8 cellular contexts compared by ENCODE assay signal in the genomic region with DNA sequence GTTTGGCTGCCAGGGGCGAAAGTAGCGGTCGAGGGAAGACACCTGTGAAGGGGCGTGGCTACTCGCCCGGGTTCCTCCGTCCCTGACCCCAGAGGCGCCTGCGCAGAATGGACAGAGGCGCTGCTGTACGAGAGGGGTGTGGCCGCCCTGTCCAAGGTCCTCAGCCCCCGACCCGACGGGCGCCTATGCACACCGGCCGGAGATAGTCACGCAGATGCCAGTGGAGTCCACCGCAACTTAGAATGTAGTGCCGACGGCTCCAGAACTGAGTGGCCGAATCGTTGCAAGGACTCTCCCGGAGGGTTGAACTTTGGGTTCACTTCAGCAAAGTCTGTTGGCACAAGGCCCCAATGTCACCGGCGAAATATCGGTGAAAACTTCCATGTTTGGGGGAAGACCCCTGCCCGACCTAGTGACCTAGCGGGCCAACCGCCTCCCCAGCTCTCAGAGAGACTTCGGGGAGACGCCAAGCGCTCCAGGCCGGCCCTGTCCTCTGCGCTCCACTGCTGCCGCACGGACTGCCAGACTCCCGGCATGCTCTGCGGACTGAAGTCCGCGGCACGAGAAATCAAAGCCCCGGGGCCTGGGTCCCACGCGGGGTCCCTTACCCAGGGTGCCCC. TPM values are rescaled to one million over a fixed set of nuclear protein-coding genes. Genes with fewer than 3 reads are reported as not detected.
DNase-seq lines count a peak whose midpoint lies in the region; ATAC-seq, FAIRE-seq and TF ChIP-seq lines count a peak whose summit lies in the region.

No MANE protein-coding gene starts in this region.

- TF ChIP-seq CTCF in cardiac muscle cell (IDR thresholded peaks at IDR 0.05; ENCODE audit: low read depth, low read length) (no peak), pancreas (IDR thresholded peaks at IDR 0.05) (no peak), thyroid gland (IDR thresholded peaks at IDR 0.05) (no peak)

- ATAC-seq in activated naive CD4-positive, alpha-beta T cell treated with anti-CD3 and anti-CD28 coated beads, Interleukin-2, amount 50 U/mL, for 72 hours: peak; percentile 63 to 78
- peak; percentile 63 to 83 (median 80) for ATAC-seq in pancreas

- peak; percentile 95 for DNase-seq in DMS53 (lab: John Stamatoyannopoulos, UW)
- DNase-seq in GM23248: peak; percentile 64
- DNase-seq in Kasumi-1 (lab: John Stamatoyannopoulos, UW): peak; percentile 69 to 72
- DNase-seq in SHP77 treated with DMSO at 0.1 percent for 48 hours (lab: John Stamatoyannopoulos, UW): peak; percentile 93
- peak; percentile 78 to 91 for DNase-seq in activated naive CD4-positive, alpha-beta T cell treated with anti-CD3 and anti-CD28 coated beads, Interleukin-2, amount 50 U/mL, for 72 hours (ENCODE audit: low spot score in 2 of 2)
- DNase-seq in cardiac muscle cell (ENCODE audit: low read depth in 1 of 2, low spot score in 1 of 2): peak; percentile 60 to 95
- DNase-seq in pancreas: peak; percentile 77 to 95 (median 88)
- peak; percentile 97 for DNase-seq in thyroid gland

- H3K9me3 Mint-ChIP-seq in activated naive CD4-positive, alpha-beta T cell treated with anti-CD3 and anti-CD28 coated beads, Interleukin-2, amount 50 U/mL, for 72 hours: no peaks in the 10 kb centered on the region

- 0 out of 2 replicates have a peak overlapping the region, but pooled peaks have one; percentile 21 for H3K9ac ChIP-seq in GM23248

- H3K36me3 Mint-ChIP-seq in activated naive CD4-positive, alpha-beta T cell treated with anti-CD3 and anti-CD28 coated beads, Interleukin-2, amount 50 U/mL, for 72 hours: peaks cover 0 to 5% of the 10 kb centered on the region in 2 donors

- H3K4me1 ChIP-seq in GM23248 (ENCODE audit: insufficient read depth): peaks cover 13% of the 10 kb centered on the region
- H3K4me1 ChIP-seq in cardiac muscle cell (ENCODE audit: low read depth): no peaks in the 10 kb centered on the region
- H3K4me1 ChIP-seq in pancreas: peaks cover 0 to 6% (median 4%) of the 10 kb centered on the region in 3 donors
- peaks cover 0 to 12% of the 10 kb centered on the region in 2 donors for H3K4me1 ChIP-seq in thyroid gland

- WGBS in GM23248 (ENCODE audit: low coverage in 1 of 2, low lambda C conversion rate in 2 of 2, missing lambda C conversion rate in 2 of 2), 2 experiments: 4 to 6% methylated on average over 38 to 44 of the region's 46 CpGs
- 0% methylated on average over 45 to 46 of the region's 46 CpGs for WGBS in pancreas, 2 donors
- 0 to 1% methylated on average over 12 to 27 of the region's 46 CpGs for WGBS in thyroid gland, 2 donors

- peak overlapping the region; percentile 79 for H2AFZ ChIP-seq in GM23248

- peak in 1 of 2 donors; percentile 79 for TF ChIP-seq POLR2A in thyroid gland (IDR thresholded peaks at IDR 0.05)

- in situ Hi-C loops in GM23248 (cut with MboI): no loop called here

- peak overlapping the region; percentile 69 for H3K4me3 ChIP-seq in GM23248
- H3K4me3 ChIP-seq in cardiac muscle cell: peak overlapping the region; percentile 58
- peak overlapping the region; percentile 52 to 61 (median 56) for H3K4me3 ChIP-seq in pancreas
- peak overlapping the region; percentile 36 to 75 (median 59) for H3K4me3 ChIP-seq in thyroid gland (replicated peaks in 1 of 3)

- intact Hi-C loops in pancreas (cut with DNase I) (no loop called here), thyroid gland (cut with DNase I) (loop anchor here (5.0 to 10.0 kb wide), 2 partner anchors 53 to 124 kb away; a partner anchor contains a TSS)

- H4K20me1 ChIP-seq in GM23248 (ENCODE audit: insufficient read depth): no peaks in the 10 kb centered on the region

- no peaks in the 10 kb centered on the region for H3K9me3 ChIP-seq in GM23248 (ENCODE audit: low read depth)
- no peaks in the 10 kb centered on the region for H3K9me3 ChIP-seq in cardiac muscle cell (ENCODE audit: low read depth)
- H3K9me3 ChIP-seq in pancreas: no peaks in the 10 kb centered on the region
- no peaks in the 10 kb centered on the region for H3K9me3 ChIP-seq in thyroid gland

- H3K27ac Mint-ChIP-seq in activated naive CD4-positive, alpha-beta T cell treated with anti-CD3 and anti-CD28 coated beads, Interleukin-2, amount 50 U/mL, for 72 hours: peak overlapping the region; percentile 92 to 100

- FAIRE-seq in pancreas (lab: Jason Lieb, UNC): no peak

- no peaks in the 10 kb centered on the region for H3K36me3 ChIP-seq in GM23248 (ENCODE audit: low read depth)
- no peaks in the 10 kb centered on the region for H3K36me3 ChIP-seq in cardiac muscle cell
- no peaks in the 10 kb centered on the region for H3K36me3 ChIP-seq in pancreas
- H3K36me3 ChIP-seq in thyroid gland: no peaks in the 10 kb centered on the region

- no peaks in the 10 kb centered on the region for H3K79me2 ChIP-seq in GM23248 (ENCODE audit: insufficient read depth)

- no peak overlapping the region for H3K27ac ChIP-seq in GM23248
- peak overlapping the region; percentile 97 for H3K27ac ChIP-seq in cardiac muscle cell
- H3K27ac ChIP-seq in pancreas: peak overlapping the region; percentile 41 to 93 (median 92)
- peak overlapping the region; percentile 87 to 92 (median 90) for H3K27ac ChIP-seq in thyroid gland

- H3K27me3 ChIP-seq in GM23248 (replicated peaks; ENCODE audit: insufficient read depth) (peaks cover 7% of the 10 kb centered on the region; the same call in 1 of the 2 replicates), cardiac muscle cell (no peaks in the 10 kb centered on the region), pancreas (no peaks in the 10 kb centered on the region), thyroid gland (no peaks in the 10 kb centered on the region)

- H3K9me2 ChIP-seq in GM23248 (ENCODE audit: insufficient read depth): no peaks in the 10 kb centered on the region

- H3F3A ChIP-seq in GM23248 (ENCODE audit: insufficient read depth): 0 out of 2 replicates have a peak, but pooled peaks cover 13% of the 10 kb centered on the region

- H3K4me2 ChIP-seq in GM23248 (ENCODE audit: unreplicated experiment): peak overlapping the region; percentile 69

RNA-seq across cellular contexts. Expression of a gene that starts 0.5 kb away (rescaled TPM):
- not detected in 2 replicates for total RNA-seq in GM23248 (2014; rRNA removed; shearing (Covaris generic))
- polyA plus RNA-seq in GM23248 (2016; fragmentation: Nextera tagmentation; extraction: Ambion mirVana) (not detected in 2 replicates), cardiac muscle cell (not detected in 2 replicates), pancreas (not detected)
- not detected for total RNA-seq in activated naive CD4-positive, alpha-beta T cell treated with anti-CD3 and anti-CD28 coated beads, Interleukin-2, amount 50 U/mL, for 72 hours
- total RNA-seq in cardiac muscle cell (not detected in 2 replicates), pancreas (not detected), thyroid gland (not detected)

RNA-seq across cellular contexts. Expression of a gene that starts 1.8 kb away (rescaled TPM):
- not detected in 2 replicates for total RNA-seq in GM23248 (2014; rRNA removed; shearing (Covaris generic))
- not detected in 2 replicates for polyA plus RNA-seq in GM23248 (2016; fragmentation: Nextera tagmentation; extraction: Ambion mirVana)
- total RNA-seq in activated naive CD4-positive, alpha-beta T cell treated with anti-CD3 and anti-CD28 coated beads, Interleukin-2, amount 50 U/mL, for 72 hours: not detected
- total RNA-seq in cardiac muscle cell: not detected in 2 replicates
- not detected in 2 replicates for polyA plus RNA-seq in cardiac muscle cell
- total RNA-seq in pancreas: not detected
- polyA plus RNA-seq in pancreas: not detected
- total RNA-seq in thyroid gland: not detected
